In the genomic region with DNA sequence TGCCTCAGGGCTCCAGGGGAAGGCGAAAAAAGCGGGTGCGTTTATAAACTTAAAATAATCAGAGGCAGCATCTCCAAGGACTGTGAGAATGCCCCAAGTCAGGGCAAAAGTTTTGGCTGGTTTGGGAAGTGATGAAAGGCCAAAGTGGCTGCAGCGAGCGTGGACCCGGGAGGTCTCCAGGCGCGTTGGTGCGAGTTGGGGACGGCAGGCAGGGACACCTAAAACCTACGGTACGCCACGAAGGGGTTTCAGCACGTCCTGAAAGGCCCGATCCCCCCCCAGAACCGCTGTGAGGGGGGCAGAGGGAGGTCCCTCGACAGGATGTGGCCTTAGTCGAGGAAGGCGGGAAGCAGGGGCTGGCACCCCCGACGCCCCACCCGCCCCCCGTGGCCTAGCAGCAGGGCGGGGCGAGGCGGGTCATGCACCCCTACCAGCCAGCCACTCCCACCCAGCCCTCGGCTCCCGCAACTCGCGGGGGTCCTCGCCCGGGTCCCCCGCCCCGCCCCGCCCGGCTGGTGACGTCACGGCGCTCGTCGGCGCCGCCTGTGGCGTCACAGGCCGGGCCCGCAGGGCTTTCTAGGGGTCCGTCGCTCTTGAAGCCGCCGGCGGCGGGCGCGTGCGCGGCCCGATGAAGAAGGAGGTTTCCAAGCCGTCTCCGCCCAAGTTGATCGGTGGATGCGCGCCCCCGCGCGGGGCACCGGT, we compare ENCODE assay signal across 8 cellular contexts. TPM values are rescaled to one million over a fixed set of nuclear protein-coding genes. Genes with fewer than 3 reads are reported as not detected.
A peak's percentile ranks its signal among the peaks of the same experiment; 100 is the strongest.
DNase-seq lines count a peak whose midpoint lies in the region; ATAC-seq and TF ChIP-seq lines count a peak whose summit lies in the region.

A gene with protein sequence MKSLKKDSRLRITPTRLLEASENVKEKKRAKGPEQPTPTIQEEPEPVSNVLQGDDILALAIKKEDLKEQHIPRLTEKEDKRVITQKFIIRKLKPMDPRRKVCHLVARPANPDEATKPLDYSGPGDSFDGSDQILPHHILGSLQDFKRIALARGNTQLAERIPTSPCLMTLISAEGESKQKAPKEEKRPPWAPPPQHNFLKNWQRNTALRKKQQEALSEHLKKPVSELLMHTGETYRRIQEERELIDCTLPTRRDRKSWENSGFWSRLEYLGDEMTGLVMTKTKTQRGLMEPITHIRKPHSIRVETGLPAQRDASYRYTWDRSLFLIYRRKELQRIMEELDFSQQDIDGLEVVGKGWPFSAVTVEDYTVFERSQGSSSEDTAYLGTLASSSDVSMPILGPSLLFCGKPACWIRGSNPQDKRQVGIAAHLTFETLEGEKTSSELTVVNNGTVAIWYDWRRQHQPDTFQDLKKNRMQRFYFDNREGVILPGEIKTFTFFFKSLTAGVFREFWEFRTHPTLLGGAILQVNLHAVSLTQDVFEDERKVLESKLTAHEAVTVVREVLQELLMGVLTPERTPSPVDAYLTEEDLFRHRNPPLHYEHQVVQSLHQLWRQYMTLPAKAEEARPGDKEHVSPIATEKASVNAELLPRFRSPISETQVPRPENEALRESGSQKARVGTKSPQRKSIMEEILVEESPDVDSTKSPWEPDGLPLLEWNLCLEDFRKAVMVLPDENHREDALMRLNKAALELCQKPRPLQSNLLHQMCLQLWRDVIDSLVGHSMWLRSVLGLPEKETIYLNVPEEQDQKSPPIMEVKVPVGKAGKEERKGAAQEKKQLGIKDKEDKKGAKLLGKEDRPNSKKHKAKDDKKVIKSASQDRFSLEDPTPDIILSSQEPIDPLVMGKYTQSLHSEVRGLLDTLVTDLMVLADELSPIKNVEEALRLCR (plus strand): TSS at position 569 of the 702 bp plus-strand sequence. CDS start 236 bp downstream, outside the sequence.

- H3K9me3 ChIP-seq in adrenal gland (replicated peaks in 1 of 3) (no peaks in the 10 kb centered on the region), transverse colon (no peaks in the 10 kb centered on the region)

- H3K27me3 ChIP-seq in adrenal gland (no peaks in the 10 kb centered on the region), transverse colon (no peaks in the 10 kb centered on the region)

- H3K36me3 ChIP-seq in adrenal gland (replicated peaks in 1 of 2) (no peaks in the 10 kb centered on the region), transverse colon (no peaks in the 10 kb centered on the region)

- TF ChIP-seq POLR2A in adrenal gland (IDR thresholded peaks at IDR 0.05) (peak in 1 of 2 donors; percentile 60), transverse colon (IDR thresholded peaks at IDR 0.05) (no peak)

- H3K4me1 ChIP-seq in adrenal gland (replicated peaks in 1 of 2) (peaks cover 28% of the 10 kb centered on the region in 2 donors), transverse colon (peaks cover 0 to 32% (median 15%) of the 10 kb centered on the region in 4 donors)

- in situ Hi-C loops in transverse colon (cut with MboI; ENCODE audit: low pct_ligation_motif_present in 1 of 4, low pct_unique_long_range_greater_than_20kb in 1 of 4, low sequenced_read_pairs in 3 of 4) (no loop called here), ACHN (cut with HindIII; ENCODE audit: low pct_ligation_motif_present, low pct_unique_long_range_greater_than_20kb, low sequenced_read_pairs) (no loop called here)

- peak; percentile 43 for ATAC-seq in HG03469 (IDR thresholded peaks at IDR 0.05; ENCODE audit: unreplicated experiment)
- peak; percentile 92 to 94 for ATAC-seq in left cardiac atrium

- DNase-seq in DMS79 treated with DMSO at 0.1 percent for 48 hours (lab: John Stamatoyannopoulos, UW) (peak; percentile 60), SW480 (ENCODE audit: low spot score) (peak; percentile 58), adrenal gland (peak; percentile 79 to 92 (median 85)), left cardiac atrium (peak; percentile 91), posterior cingulate gyrus (peak; percentile 64 to 97 (median 83)), transverse colon (peak; percentile 89), ACHN (no peak)

- H3K27ac ChIP-seq in adrenal gland (peak within 1 kb of the TSS in 4 of 5 donors; percentile 76 to 85 (median 82)), transverse colon (peak within 1 kb of the TSS; percentile 65 to 85 (median 78))

- intact Hi-C loops in adrenal gland (cut with DNase I), result no loop called here
- intact Hi-C loops in left cardiac atrium (cut with DNase I), result no loop called here
- intact Hi-C loops in posterior cingulate gyrus (cut with DNase I), result no loop called here
- intact Hi-C loops in transverse colon (cut with DNase I; ENCODE audit: low total_unique reads), result no loop called here

- TF ChIP-seq EP300 in transverse colon (IDR thresholded peaks at IDR 0.05; ENCODE audit: low read depth), result no peak

- 13 to 53% (median 31%) methylated on average over 11 to 66 of the region's 66 CpGs for WGBS in adrenal gland, 4 donors
- 21 to 80% methylated on average over 2 to 50 of the region's 66 CpGs for WGBS in transverse colon (ENCODE audit: low coverage in 1 of 2), 2 donors

- H3K4me3 ChIP-seq in adrenal gland (peak within 1 kb of the TSS in 2 of 4 donors; percentile 39 to 56), transverse colon (peak within 1 kb of the TSS; percentile 45 to 85 (median 56))

- no peak for TF ChIP-seq CTCF in adrenal gland (IDR thresholded peaks at IDR 0.05)
- TF ChIP-seq CTCF in transverse colon (IDR thresholded peaks at IDR 0.05), result no peak

RNA-seq across cellular contexts. Expression of the gene that starts here (rescaled TPM):
- total RNA-seq in adrenal gland (1 to 10 TPM in 6 of 8 donors, under 1 TPM in 1, not detected in 1; 0.12 to 8.9 (median 2.3) TPM), left cardiac atrium (under 1 TPM; 0.39 to 0.59 TPM), transverse colon (1 to 10 TPM in 2 of 4 donors, under 1 TPM in 1, not detected in 1; 0.64 to 3.7 (median 2.7) TPM)
- polyA plus RNA-seq in adrenal gland, result 1 to 10 TPM in 2 of 3 donors, under 1 TPM in 1; 0.27 to 4.4 (median 2.2) TPM

Comparison
In these comparisons a context has a peak if more than half of its experiments do, and no peak if none do; other contexts are left out.
1. Peak in DNase-seq and ATAC-seq in left cardiac atrium; RNA of the gene not detected or under 1 TPM.